Comparison of ENCODE assay signal across 9 cellular contexts in genomic region chr18:77207540-77207939, GRCh38. TPM values are rescaled to one million over a fixed set of nuclear protein-coding genes. Genes with fewer than 3 reads are reported as not detected.
DNase-seq lines count a peak whose midpoint lies in the region; ATAC-seq and TF ChIP-seq lines count a peak whose summit lies in the region.
"Had no signal": no experiment of that assay in that cellular context is flagged by ENCODE, and none has a peak within 500 bp of the region (broad histone marks: within the 10 kb centered on the region; RNA-seq: fewer than 3 reads in every experiment).

No MANE protein-coding gene starts in this region.

- no peak for TF ChIP-seq RAD21 in SK-N-SH (IDR thresholded peaks at IDR 0.05; ENCODE audit: low read length)

- H3F3A ChIP-seq in SK-N-SH (replicated peaks; ENCODE audit: insufficient read depth), result no peaks in the 10 kb centered on the region

- peak; percentile 44 for ATAC-seq in GM18498 (IDR thresholded peaks at IDR 0.05; ENCODE audit: unreplicated experiment)

- intact Hi-C loops in adrenal gland (cut with DNase I) (loop anchor here in 1 of 2 donors (10.0 kb wide), 1 partner anchor 203 kb away; no protein-coding TSS in a partner anchor), spleen (cut with DNase I; ENCODE audit: low total_unique reads) (loop anchor here (5.0 kb wide), 1 partner anchor 65 kb away; no protein-coding TSS in a partner anchor)

- H3K27ac ChIP-seq in ACC112 (ENCODE audit: low read depth, low read length) (peak overlapping the region; percentile 87), HL-60 (replicated peaks) (no peak overlapping the region), SK-N-SH (ENCODE audit: low read depth in 2 of 2, low read length in 1 of 2) (no peak overlapping the region), adrenal gland (peak overlapping the region in 4 of 5 donors; percentile 4 to 88 (median 52)), spleen (peak overlapping the region in 7 of 8 donors; percentile 33 to 85 (median 76))

- DNase-seq in HL-60 (ENCODE audit: low read depth in 1 of 2, low spot score in 1 of 2), result peak; percentile 18 to 57
- peak; percentile 64 for DNase-seq in SK-N-SH
- peak; percentile 45 to 93 (median 85) for DNase-seq in adrenal gland
- DNase-seq in hepatic stellate cell (ENCODE audit: low spot score), result peak; percentile 81
- no peak for DNase-seq in spleen
- DNase-seq in KG1 (lab: John Stamatoyannopoulos, UW), result no peak

- WGBS in SK-N-SH (ENCODE audit: low lambda C conversion rate), result 31% methylated on average over 10 of the region's 10 CpGs
- WGBS in adrenal gland, 4 donors, result 11 to 18% (median 16%) methylated on average over 6 to 10 of the region's 10 CpGs
- WGBS in spleen, 5 donors, result 39 to 54% (median 50%) methylated on average over 10 of the region's 10 CpGs

- H3K36me3 ChIP-seq in ACC112 (ENCODE audit: insufficient read depth, low read length) (no peaks in the 10 kb centered on the region), SK-N-SH (replicated peaks in 1 of 2; ENCODE audit: control insufficient read depth in 1 of 2, insufficient read depth in 2 of 2, low read length in 1 of 2) (no peaks in the 10 kb centered on the region), adrenal gland (replicated peaks in 1 of 2) (no peaks in the 10 kb centered on the region), spleen (no peaks in the 10 kb centered on the region)

- TF ChIP-seq POLR2A in adrenal gland (IDR thresholded peaks at IDR 0.05), result no peak
- TF ChIP-seq POLR2A in spleen (IDR thresholded peaks at IDR 0.05), result no peak

- no peak overlapping the region for H3K9ac ChIP-seq in SK-N-SH

- H4K20me1 ChIP-seq in SK-N-SH (ENCODE audit: insufficient read depth), result no peaks in the 10 kb centered on the region

- peak overlapping the region; percentile 87 for H2AFZ ChIP-seq in ACC112 (ENCODE audit: low read length, unreplicated experiment)
- H2AFZ ChIP-seq in SK-N-SH (ENCODE audit: low read depth), result no peak overlapping the region

- CTCF ChIA-PET in SK-N-SH (lab: Yijun Ruan, JAX), result interaction anchor here (0.6 to 1.6 kb wide), 7 partner anchors 9 to 285 kb away, joined by 3 to 5 read pairs (median 3); no protein-coding TSS in a partner anchor

- no peaks in the 10 kb centered on the region for H3K79me2 ChIP-seq in ACC112 (ENCODE audit: control insufficient read depth, insufficient read depth, low read length, unreplicated experiment)
- no peaks in the 10 kb centered on the region for H3K79me2 ChIP-seq in SK-N-SH (ENCODE audit: insufficient read depth)

- no peak for TF ChIP-seq EP300 in SK-N-SH (IDR thresholded peaks at IDR 0.05; ENCODE audit: borderline replicate concordance in 1 of 2, low read depth in 1 of 2, low read length in 1 of 2)

- TF ChIP-seq CTCF in HL-60 (IDR thresholded peaks at IDR 0.05; ENCODE audit: insufficient read depth, low read length) (peak; percentile 75), SK-N-SH (IDR thresholded peaks at IDR 0.05) (peak; percentile 63), adrenal gland (IDR thresholded peaks at IDR 0.05) (peak; percentile 43 to 75 (median 54)), spleen (IDR thresholded peaks at IDR 0.05 in 8 of 11, conservative IDR thresholded peaks at IDR 0.05 in 3 of 11) (peak in 10 of 11 experiments; percentile 25 to 77 (median 66))

- 0 out of 2 replicates have a peak overlapping the region, but pooled peaks have one; percentile 43 for H3K4me3 ChIP-seq in ACC112 (ENCODE audit: low read depth, low read length)
- no peak overlapping the region for H3K4me3 ChIP-seq in HL-60 (replicated peaks; ENCODE audit: insufficient read depth, low read length)
- H3K4me3 ChIP-seq in SK-N-SH (ENCODE audit: low read depth in 2 of 2, low read length in 1 of 2), result no peak overlapping the region
- H3K4me3 ChIP-seq in adrenal gland, result no peak overlapping the region
- no peak overlapping the region for H3K4me3 ChIP-seq in spleen

- H3K27me3 ChIP-seq in ACC112 (ENCODE audit: insufficient read depth, low read length) (no peaks in the 10 kb centered on the region), HL-60 (ENCODE audit: insufficient read depth, poor library complexity, severe bottlenecking) (no peaks in the 10 kb centered on the region), SK-N-SH (ENCODE audit: insufficient read depth) (no peaks in the 10 kb centered on the region), adrenal gland (no peaks in the 10 kb centered on the region), spleen (replicated peaks in 1 of 7) (no peaks in the 10 kb centered on the region)

- H3K4me2 ChIP-seq in SK-N-SH, result no peak overlapping the region

- POLR2A ChIA-PET in SK-N-SH (lab: Yijun Ruan, JAX), result no interaction called here

- H3K4me1 ChIP-seq in ACC112 (ENCODE audit: control insufficient read depth, insufficient read depth, low read length, unreplicated experiment), result peaks cover 42% of the 10 kb centered on the region
- no peaks in the 10 kb centered on the region; a peak in 1 of 4 replicates for H3K4me1 ChIP-seq in SK-N-SH (ENCODE audit: control insufficient read depth in 1 of 2, insufficient read depth in 2 of 2, low read depth in 1 of 2, low read length in 1 of 2)
- peaks cover 5 to 31% of the 10 kb centered on the region in 2 donors for H3K4me1 ChIP-seq in adrenal gland (replicated peaks in 1 of 2)
- H3K4me1 ChIP-seq in spleen, result peaks cover 15 to 68% (median 46%) of the 10 kb centered on the region in 6 donors

- no peaks in the 10 kb centered on the region for H3K9me2 ChIP-seq in SK-N-SH

- H3K9me3 ChIP-seq in SK-N-SH (no peaks in the 10 kb centered on the region), adrenal gland (replicated peaks in 1 of 3) (no peaks in the 10 kb centered on the region), spleen (no peaks in the 10 kb centered on the region)

TF ChIP-seq in SK-N-SH, 30 proteins besides CTCF, POLR2A, EP300 and RAD21:
- TF ChIP-seq NFIC (IDR thresholded peaks at IDR 0.05; ENCODE audit: borderline replicate concordance) (peak; percentile 36), NRF1 (IDR thresholded peaks at IDR 0.05; ENCODE audit: low read depth, low read length) (no peak), POLR2AphosphoS5 (IDR thresholded peaks at IDR 0.05; ENCODE audit: low read depth, low read length) (no peak), FOXJ3 (CRISPR knock-in tag; IDR thresholded peaks at IDR 0.05) (no peak), MAX (IDR thresholded peaks at IDR 0.05; ENCODE audit: low read depth) (peak; percentile 32; the same call in 1 of the 2 replicates), TCF12 (IDR thresholded peaks at IDR 0.05) (peak; percentile 34), RXRA (IDR thresholded peaks at IDR 0.05; ENCODE audit: borderline replicate concordance, low read depth) (0 out of 2 replicates have a peak, but pooled peaks have one; percentile 10)
TF ChIP-seq in SK-N-SH: peak in this region for 4.

RNA-seq across cellular contexts. Expression of gene GALR1, which starts 42.1 kb away (rescaled TPM):
- not detected in 2 replicates for polyA plus RNA-seq in SK-N-SH (2012; rRNA removed)
- polyA plus RNA-seq in SK-N-SH (2012; cell fraction: cytosol; rRNA removed), result not detected in 2 replicates
- polyA plus RNA-seq in SK-N-SH (2012; cell fraction: nucleus; rRNA removed), result not detected in 2 replicates
- 1 to 10 TPM in 3 of 8 donors, under 1 TPM in 1, not detected in 4; 0.11 to 3.5 (median 1.2) TPM for total RNA-seq in adrenal gland
- 1 to 10 TPM in 1 of 3 donors, under 1 TPM in 2; 0.27 to 1.2 (median 0.64) TPM for polyA plus RNA-seq in adrenal gland
- not detected for total RNA-seq in spleen
- not detected for polyA plus RNA-seq in spleen
- total RNA-seq: pulmonary artery endothelial cell had no signal

Comparison
In these comparisons a context has a peak if more than half of its experiments do, and no peak if none do; other contexts are left out.
1. H3K27ac ChIP-seq: peak in ACC112 (single experiment), adrenal gland (4 of 5) and spleen (7 of 8); none in HL-60 (single experiment) and SK-N-SH (0 of 2).
2. DNase-seq: peak in HL-60 (2 of 2), SK-N-SH (single experiment), adrenal gland (7 of 7) and hepatic stellate cell (single experiment); none in spleen (single experiment) and KG1 (single experiment).
3. Peak in every context shown above with its lines, with median percentiles within 50 percentile points of each other: CTCF ChIP-seq.